8 cellular contexts compared by ENCODE assay signal in genomic region chr17:32876414-32877163, GRCh38. TPM values are rescaled to one million over a fixed set of nuclear protein-coding genes. Genes with fewer than 3 reads are reported as not detected.
A peak's percentile ranks its signal among the peaks of the same experiment; 100 is the strongest.
DNase-seq lines count a peak whose midpoint lies in the region; ATAC-seq and TF ChIP-seq lines count a peak whose summit lies in the region.

TSS of gene MYO1D (minus strand) at chr17:32877124. CDS start at chr17:32876872, 252 bp downstream.

- peak within 1 kb of the TSS; percentile 57 for H3K4me3 ChIP-seq in NT2/D1 (ENCODE audit: insufficient read length, low read depth)
- peak within 1 kb of the TSS; percentile 66 to 92 for H3K4me3 ChIP-seq in gastroesophageal sphincter
- peak within 1 kb of the TSS; percentile 97 for H3K4me3 ChIP-seq in suprapubic skin

- peaks cover 13% of the 10 kb centered on the region for H3K4me1 Mint-ChIP-seq in activated T-helper 17 cell treated with anti-CD3 and anti-CD28 coated beads, Interleukin-2, amount 50 U/mL, for 72 hours

- H3K9ac ChIP-seq in NT2/D1 (ENCODE audit: insufficient read length, low read depth), result peak within 1 kb of the TSS; percentile 86

- peak within 1 kb of the TSS; percentile 93 for H3K4me3 Mint-ChIP-seq in activated T-helper 17 cell treated with anti-CD3 and anti-CD28 coated beads, Interleukin-2, amount 50 U/mL, for 72 hours

- peak; percentile 80 to 82 for TF ChIP-seq POLR2A in gastroesophageal sphincter (IDR thresholded peaks at IDR 0.05)
- peak; percentile 35 to 71 for TF ChIP-seq POLR2A in suprapubic skin (IDR thresholded peaks at IDR 0.05)

- H3K9me3 Mint-ChIP-seq in activated T-helper 17 cell treated with anti-CD3 and anti-CD28 coated beads, Interleukin-2, amount 50 U/mL, for 72 hours, result no peaks in the 10 kb centered on the region

- peak; percentile 57 for ATAC-seq in HG03064 (IDR thresholded peaks at IDR 0.05; ENCODE audit: low read depth, unreplicated experiment)
- ATAC-seq in activated T-helper 17 cell treated with anti-CD3 and anti-CD28 coated beads, Interleukin-2, amount 50 U/mL, for 72 hours (replicated peaks), result peak; percentile 55
- peak; percentile 35 for ATAC-seq in gastroesophageal sphincter
- ATAC-seq in omental fat pad (ENCODE audit: low FRiP score), result peak; percentile 80

- H3K36me3 Mint-ChIP-seq in activated T-helper 17 cell treated with anti-CD3 and anti-CD28 coated beads, Interleukin-2, amount 50 U/mL, for 72 hours (ENCODE audit: low read depth), result peaks cover 13% of the 10 kb centered on the region

- H3K27ac Mint-ChIP-seq in activated T-helper 17 cell treated with anti-CD3 and anti-CD28 coated beads, Interleukin-2, amount 50 U/mL, for 72 hours, result peak within 1 kb of the TSS; percentile 88

- TF ChIP-seq CTCF in gastroesophageal sphincter (IDR thresholded peaks at IDR 0.05) (peak in 3 of 4 experiments; percentile 36 to 67 (median 49)), omental fat pad (IDR thresholded peaks at IDR 0.05) (peak in 1 of 3 donors; percentile 6), suprapubic skin (IDR thresholded peaks at IDR 0.05) (peak; percentile 9 to 25)

- H3K27me3 Mint-ChIP-seq in activated T-helper 17 cell treated with anti-CD3 and anti-CD28 coated beads, Interleukin-2, amount 50 U/mL, for 72 hours, result peaks cover 6% of the 10 kb centered on the region

- H3K27me3 ChIP-seq in NT2/D1 (ENCODE audit: insufficient read depth, insufficient read length) (peaks cover 5% of the 10 kb centered on the region), gastroesophageal sphincter (no peaks in the 10 kb centered on the region), suprapubic skin (no peaks in the 10 kb centered on the region)

- H3K4me1 ChIP-seq in NT2/D1 (ENCODE audit: insufficient read depth, insufficient read length) (no peaks in the 10 kb centered on the region), gastroesophageal sphincter (peaks cover 0 to 29% (median 6%) of the 10 kb centered on the region in 3 donors), suprapubic skin (peaks cover 34% of the 10 kb centered on the region)

- peak within 1 kb of the TSS; percentile 52 to 91 (median 86) for H3K27ac ChIP-seq in gastroesophageal sphincter
- H3K27ac ChIP-seq in suprapubic skin, result peak within 1 kb of the TSS; percentile 99

- WGBS in gastroesophageal sphincter (ENCODE audit: low coverage in 1 of 2), 2 donors, result 0% methylated on average over 2 of the region's 101 CpGs; no CpG with 5 or more reads in 1 of the 2 donors
- WGBS in suprapubic skin, result 0% methylated on average over 10 of the region's 101 CpGs

- H3K9me3 ChIP-seq in NT2/D1 (ENCODE audit: insufficient read depth, low read length) (no peaks in the 10 kb centered on the region), gastroesophageal sphincter (no peaks in the 10 kb centered on the region), suprapubic skin (no peaks in the 10 kb centered on the region)

- DNase-seq in NCI-H82 (lab: John Stamatoyannopoulos, UW) (peak; percentile 63), NCI-H82 treated with DMSO at 0.1 percent for 48 hours (lab: John Stamatoyannopoulos, UW; ENCODE audit: unreplicated experiment) (no peak), NT2/D1 (ENCODE audit: low read depth, low spot score) (peak; percentile 62), omental fat pad (ENCODE audit: low spot score) (peak; percentile 24), suprapubic skin (ENCODE audit: low spot score in 2 of 2) (peak; percentile 82 to 83)

- TF ChIP-seq EP300 in gastroesophageal sphincter (IDR thresholded peaks at IDR 0.05) (no peak), suprapubic skin (IDR thresholded peaks at IDR 0.05) (no peak)

- H3K36me3 ChIP-seq in NT2/D1 (ENCODE audit: insufficient read depth, insufficient read length, low read length) (no peaks in the 10 kb centered on the region), gastroesophageal sphincter (no peaks in the 10 kb centered on the region), suprapubic skin (no peaks in the 10 kb centered on the region)

RNA-seq across cellular contexts. Expression of gene MYO1D, which starts in this region (rescaled TPM):
- total RNA-seq in activated T-helper 17 cell treated with anti-CD3 and anti-CD28 coated beads, Interleukin-2, amount 50 U/mL, for 72 hours, result 10 to 100 TPM in 1 of 2 donors, 1 to 10 TPM in 1; 9.1 to 32.0 TPM
- total RNA-seq in gastroesophageal sphincter (10 to 100 TPM; 28.2 to 63.5 (median 47.2) TPM), omental fat pad (10 to 100 TPM; 36.9 to 49.2 (median 39.5) TPM), suprapubic skin (10 to 100 TPM; 70.5 to 92.3 (median 72.7) TPM)
